In the genomic region with DNA sequence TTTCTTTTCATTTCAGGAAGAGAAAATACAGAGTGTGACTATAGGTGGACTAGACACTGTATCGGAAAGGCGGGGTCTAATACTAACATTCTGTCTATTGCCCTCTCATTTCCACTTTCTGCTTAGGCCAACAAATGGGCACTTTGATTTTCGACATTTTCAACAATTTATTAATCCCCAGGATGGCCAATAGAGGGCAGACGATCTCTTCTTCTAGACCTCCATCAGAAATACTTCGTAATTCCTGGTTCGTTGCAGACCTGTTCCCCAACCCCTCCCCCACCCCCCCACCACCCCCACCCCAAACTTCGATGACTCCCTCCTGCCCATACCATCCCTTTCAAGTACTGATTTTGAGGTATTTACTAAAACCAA, we compare ENCODE assay signal across 8 cellular contexts. TPM values are rescaled to one million over a fixed set of nuclear protein-coding genes. Genes with fewer than 3 reads are reported as not detected.
A peak's percentile ranks its signal among the peaks of the same experiment; 100 is the strongest.
DNase-seq lines count a peak whose midpoint lies in the region; ATAC-seq lines count a peak whose summit lies in the region.

No MANE protein-coding gene starts in this region.

- no peak for ATAC-seq in HG03159 (IDR thresholded peaks at IDR 0.05; ENCODE audit: unreplicated experiment)
- no peak for ATAC-seq in GM19023 (IDR thresholded peaks at IDR 0.05; ENCODE audit: unreplicated experiment)
- no peak for ATAC-seq in left colon

- H3K4me3 Mint-ChIP-seq in activated naive CD4-positive, alpha-beta T cell treated with anti-CD3 and anti-CD28 coated beads for 36 hours: no peak overlapping the region

- peaks cover 10% of the 10 kb centered on the region for H3K4me1 Mint-ChIP-seq in activated naive CD4-positive, alpha-beta T cell treated with anti-CD3 and anti-CD28 coated beads for 36 hours (ENCODE audit: low read depth)

- intact Hi-C loops in activated naive CD4-positive, alpha-beta T cell treated with anti-CD3 and anti-CD28 coated beads for 36 hours (cut with micrococcal nuclease): loop anchor here (1.0 to 5.0 kb wide), 5 partner anchors 109 to 435 kb away; no protein-coding TSS in a partner anchor
- intact Hi-C loops in left colon (cut with DNase I, micrococcal nuclease): loop anchor here in 1 of 2 donors (5.0 kb wide), 2 partner anchors 155 to 310 kb away; no protein-coding TSS in a partner anchor

- no peaks in the 10 kb centered on the region for H3K36me3 Mint-ChIP-seq in activated naive CD4-positive, alpha-beta T cell treated with anti-CD3 and anti-CD28 coated beads for 36 hours (ENCODE audit: low read depth)

- H3K27me3 Mint-ChIP-seq in activated naive CD4-positive, alpha-beta T cell treated with anti-CD3 and anti-CD28 coated beads for 36 hours (ENCODE audit: low read depth): peaks cover 15% of the 10 kb centered on the region

- H3K9me3 Mint-ChIP-seq in activated naive CD4-positive, alpha-beta T cell treated with anti-CD3 and anti-CD28 coated beads for 36 hours: no peaks in the 10 kb centered on the region

- no peak overlapping the region for H3K27ac Mint-ChIP-seq in activated naive CD4-positive, alpha-beta T cell treated with anti-CD3 and anti-CD28 coated beads for 36 hours

- CTCF ChIA-PET in activated naive CD4-positive, alpha-beta T cell treated with anti-CD3 and anti-CD28 coated beads for 36 hours (lab: Charles Lee): interaction anchor here (0.6 to 1.7 kb wide), 12 partner anchors 15 to 367 kb away, joined by 3 to 8 read pairs (median 3); no protein-coding TSS in a partner anchor

- DNase-seq in activated naive CD4-positive, alpha-beta T cell treated with anti-CD3 and anti-CD28 coated beads for 36 hours: peak; percentile 14
- DNase-seq in activated naive CD4-positive, alpha-beta T cell (lab: John Stamatoyannopoulos, UW): no peak
- DNase-seq in NCI-H2029 treated with DMSO at 0.1 percent for 48 hours (lab: John Stamatoyannopoulos, UW) (peak; percentile 58), amniotic epithelial cell (ENCODE audit: low read depth) (peak; percentile 60), left kidney (ENCODE audit: low read depth, low spot score) (peak; percentile 70), left colon (no peak)

RNA-seq across cellular contexts. Expression of a gene that starts 3.6 kb away (rescaled TPM):
- 1 to 10 TPM; 3.1 to 3.3 TPM for total RNA-seq in activated naive CD4-positive, alpha-beta T cell treated with anti-CD3 and anti-CD28 coated beads for 36 hours
- 100 to 1,000 TPM in 1 of 2 donors, 10 to 100 TPM in 1; 67.7 to 105 TPM for total RNA-seq in left colon

Comparison
In these comparisons a context has a peak if more than half of its experiments do, and no peak if none do; other contexts are left out.
1. DNase-seq: peak in activated naive CD4-positive, alpha-beta T cell treated with anti-CD3 and anti-CD28 coated beads for 36 hours (single experiment), NCI-H2029 treated with DMSO at 0.1 percent for 48 hours (single experiment), amniotic epithelial cell (single experiment) and left kidney (single experiment); none in activated naive CD4-positive, alpha-beta T cell (0 of 4) and left colon (0 of 2).
2. RNA of a gene that starts 3.6 kb away (total RNA-seq): 67.7 to 105 TPM in left colon; 3.1 to 3.3 TPM in activated naive CD4-positive, alpha-beta T cell treated with anti-CD3 and anti-CD28 coated beads for 36 hours; every median in the first group is over 10 times any median in the second.